ENCODE assay signal across 8 cellular contexts in the genomic region with DNA sequence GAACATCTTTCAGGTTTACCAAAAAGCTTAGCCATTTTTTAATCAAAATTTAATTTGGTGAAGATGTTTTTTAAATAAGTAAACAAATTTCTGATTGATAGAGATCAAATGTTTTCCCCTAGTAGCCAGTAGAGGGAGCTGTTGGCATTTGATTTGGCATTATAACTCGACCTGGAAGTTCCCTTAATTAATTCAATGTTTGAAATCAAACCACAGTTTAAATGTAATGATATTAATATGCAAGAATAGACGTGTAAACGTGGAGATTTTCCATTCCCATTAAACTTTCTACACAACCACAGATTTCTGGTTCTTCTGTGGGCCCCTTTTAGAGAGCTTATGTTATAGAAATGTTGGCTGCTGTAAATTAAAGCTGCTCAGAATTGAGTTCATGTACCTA.
A peak's percentile ranks its signal among the peaks of the same experiment; 100 is the strongest.
DNase-seq lines count a peak whose midpoint lies in the region; ATAC-seq and TF ChIP-seq lines count a peak whose summit lies in the region.

No MANE protein-coding gene starts in this region.

- H3K9me3 ChIP-seq in MM.1S (replicated peaks; ENCODE audit: insufficient read depth, low read length), result no peaks in the 10 kb centered on the region

- H4K20me1 ChIP-seq in MM.1S (ENCODE audit: insufficient read depth, low read length), result no peaks in the 10 kb centered on the region

- H3K9ac ChIP-seq in MM.1S (ENCODE audit: low read length), result no peak overlapping the region

- peak; percentile 48 for TF ChIP-seq CTCF in MM.1S (IDR thresholded peaks at IDR 0.05; ENCODE audit: low read length)
- peak; percentile 61 for TF ChIP-seq CTCF in fibroblast of villous mesenchyme (IDR thresholded peaks at IDR 0.05; ENCODE audit: insufficient read depth, low read depth, low read length)

- no peak overlapping the region for H3K4me3 ChIP-seq in MM.1S (ENCODE audit: low read length)
- no peak overlapping the region for H3K4me3 ChIP-seq in fibroblast of villous mesenchyme (ENCODE audit: low read depth, low read length)

- no peak overlapping the region for H2AFZ ChIP-seq in MM.1S (ENCODE audit: low read length)

- DNase-seq in EH (ENCODE audit: low read depth) (peak; percentile 51), MM.1S (peak; percentile 35), SK-N-DZ (ENCODE audit: low spot score) (peak; percentile 20), fibroblast of villous mesenchyme (ENCODE audit: low read depth) (peak; percentile 66), pulmonary artery endothelial cell (ENCODE audit: low read depth, low spot score) (peak; percentile 51)

- no peaks in the 10 kb centered on the region for H3K36me3 ChIP-seq in MM.1S (replicated peaks; ENCODE audit: insufficient read depth, low read length)

- H3K4me2 ChIP-seq in MM.1S (ENCODE audit: low read depth, low read length), result no peak overlapping the region

- no peaks in the 10 kb centered on the region for H3K27me3 ChIP-seq in MM.1S (replicated peaks; ENCODE audit: insufficient read depth, low read length)

- ATAC-seq in GM19395 (IDR thresholded peaks at IDR 0.05; ENCODE audit: unreplicated experiment) (no peak), HG02981 (IDR thresholded peaks at IDR 0.05; ENCODE audit: unreplicated experiment) (no peak), GM19455 (IDR thresholded peaks at IDR 0.05; ENCODE audit: unreplicated experiment) (no peak)

- no peaks in the 10 kb centered on the region for H3K4me1 ChIP-seq in MM.1S (ENCODE audit: low read length)

- H3F3A ChIP-seq in MM.1S (ENCODE audit: insufficient read depth, low read length), result no peaks in the 10 kb centered on the region

- no peaks in the 10 kb centered on the region for H3K9me2 ChIP-seq in MM.1S (replicated peaks; ENCODE audit: insufficient read depth, low read length)

- no peaks in the 10 kb centered on the region for H3K79me2 ChIP-seq in MM.1S (ENCODE audit: low read length)

- H3K27ac ChIP-seq in MM.1S (ENCODE audit: low read length), result no peak overlapping the region
